In the genomic region with DNA sequence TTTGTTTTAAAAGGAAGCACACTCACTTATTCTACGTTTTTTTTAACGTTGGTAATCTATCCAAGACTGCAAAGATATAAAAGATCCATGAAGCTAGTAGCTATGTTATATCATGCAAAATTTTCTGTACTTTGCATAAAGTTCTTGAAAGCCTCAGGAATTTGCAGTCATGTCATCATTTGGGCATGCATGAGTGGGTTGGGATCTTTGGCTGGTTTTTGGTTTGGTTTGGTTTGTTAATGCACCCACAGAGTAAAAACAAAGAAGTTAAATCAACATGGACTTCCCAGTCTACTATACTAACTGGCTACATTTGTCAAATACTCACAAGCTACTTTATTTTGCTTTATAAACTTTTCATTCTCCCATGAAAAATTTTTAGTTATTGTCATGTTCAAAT, we compare ENCODE assay signal across 1 cellular context.
A peak's percentile ranks its signal among the peaks of the same experiment; 100 is the strongest.
TF ChIP-seq lines count a peak whose summit lies in the region.

No MANE protein-coding gene starts in this region.

TF ChIP-seq in IMR-90, 13 proteins besides CTCF, POLR2A, EP300 and RAD21:
- TF ChIP-seq MAFK (IDR thresholded peaks at IDR 0.05; ENCODE audit: low read depth, low read length) (0 out of 2 replicates have a peak, but pooled peaks have one; percentile 20), CEBPB (IDR thresholded peaks at IDR 0.05; ENCODE audit: low read depth, low read length) (peak; percentile 19; the same call in 1 of the 2 replicates), MAZ (IDR thresholded peaks at IDR 0.05; ENCODE audit: borderline replicate concordance, low read depth, low read length) (no peak)
TF ChIP-seq in IMR-90: peak in this region for 2.
